ENCODE assay signal across 13 cellular contexts in the genomic region with DNA sequence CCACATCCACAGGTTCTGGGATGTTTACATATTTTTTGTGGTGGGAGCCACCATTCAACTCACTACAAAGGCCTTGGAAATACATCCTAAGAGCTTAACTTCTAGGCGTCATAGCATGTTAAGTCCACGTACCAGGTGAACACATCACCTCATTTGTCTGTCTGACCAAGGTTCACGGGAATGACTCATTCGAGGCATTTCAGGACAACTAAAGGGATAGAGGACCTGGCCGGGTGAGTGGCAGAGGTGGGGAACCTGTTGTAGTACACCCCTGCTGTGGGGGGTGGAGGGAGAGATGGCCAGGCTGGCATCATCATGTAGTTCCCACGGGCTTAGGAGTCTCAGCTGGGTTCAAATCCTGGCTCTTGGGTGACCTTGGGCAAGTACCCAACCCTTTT. TPM values are rescaled to one million over a fixed set of nuclear protein-coding genes. Genes with fewer than 3 reads are reported as not detected.
DNase-seq lines count a peak whose midpoint lies in the region; ATAC-seq and TF ChIP-seq lines count a peak whose summit lies in the region.
"Had no signal": no experiment of that assay in that cellular context is flagged by ENCODE, and none has a peak within 500 bp of the region (broad histone marks: within the 10 kb centered on the region; RNA-seq: fewer than 3 reads in every experiment).

No MANE protein-coding gene starts in this region.

- peaks cover 72% of the 10 kb centered on the region for H3K79me2 ChIP-seq in hepatocyte

- no peak for ATAC-seq in activated T-helper 17 cell treated with anti-CD3 and anti-CD28 coated beads, Interleukin-2, amount 50 U/mL, for 72 hours (replicated peaks)
- ATAC-seq in gastrocnemius medialis: no peak
- ATAC-seq in GM21723 (IDR thresholded peaks at IDR 0.05; ENCODE audit: unreplicated experiment): no peak

- H3K4me2 ChIP-seq in hepatocyte: no peak overlapping the region

- H3K4me1 Mint-ChIP-seq in activated T-helper 17 cell treated with anti-CD3 and anti-CD28 coated beads, Interleukin-2, amount 50 U/mL, for 72 hours: peaks cover 5% of the 10 kb centered on the region

- no peaks in the 10 kb centered on the region for H3K9me3 ChIP-seq in hepatocyte (ENCODE audit: low read depth)
- H3K9me3 ChIP-seq in gastrocnemius medialis: no peaks in the 10 kb centered on the region
- H3K9me3 ChIP-seq: BE2C had no signal

- no peak overlapping the region for H3K4me3 Mint-ChIP-seq in activated T-helper 17 cell treated with anti-CD3 and anti-CD28 coated beads, Interleukin-2, amount 50 U/mL, for 72 hours
- H3K4me3 Mint-ChIP-seq: H9 had no signal

- WGBS in hepatocyte (ENCODE audit: low lambda C conversion rate, missing lambda C conversion rate): 59% methylated on average over 6 of the region's 6 CpGs

- H3K36me3 ChIP-seq in hepatocyte (replicated peaks; ENCODE audit: insufficient read depth, low read depth) (no peaks in the 10 kb centered on the region), gastrocnemius medialis (no peaks in the 10 kb centered on the region)

- H3K9me2 ChIP-seq in hepatocyte (replicated peaks; ENCODE audit: insufficient read depth): no peaks in the 10 kb centered on the region

- no peaks in the 10 kb centered on the region for H3K9me3 Mint-ChIP-seq in activated T-helper 17 cell treated with anti-CD3 and anti-CD28 coated beads, Interleukin-2, amount 50 U/mL, for 72 hours
- H3K9me3 Mint-ChIP-seq: H9 had no signal

- in situ Hi-C loops in gastrocnemius medialis (cut with MboI; ENCODE audit: low sequenced_read_pairs in 4 of 4): no loop called here

- H3K36me3 Mint-ChIP-seq in activated T-helper 17 cell treated with anti-CD3 and anti-CD28 coated beads, Interleukin-2, amount 50 U/mL, for 72 hours (ENCODE audit: low read depth): peaks cover 15% of the 10 kb centered on the region

- H3K27ac ChIP-seq in hepatocyte: peak overlapping the region; percentile 95
- H3K27ac ChIP-seq in gastrocnemius medialis: peak overlapping the region; percentile 88 to 99 (median 93)
- no peak overlapping the region for H3K27ac ChIP-seq in substantia nigra (ENCODE audit: low read depth, low read length, poor library complexity, severe bottlenecking)

- TF ChIP-seq CTCF in hepatocyte (IDR thresholded peaks at IDR 0.05; ENCODE audit: poor library complexity): no peak
- TF ChIP-seq CTCF in gastrocnemius medialis (IDR thresholded peaks at IDR 0.05 in 4 of 5, conservative IDR thresholded peaks at IDR 0.05 in 1 of 5): no peak

- peaks cover 19% of the 10 kb centered on the region for H4K20me1 ChIP-seq in hepatocyte (ENCODE audit: insufficient read depth, poor library complexity, severe bottlenecking)

- H3K4me3 ChIP-seq in hepatocyte (no peak overlapping the region), gastrocnemius medialis (no peak overlapping the region)

- intact Hi-C loops in gastrocnemius medialis (cut with DNase I; ENCODE audit: low total_unique reads): no loop called here
- intact Hi-C loops in posterior vena cava (cut with DNase I): loop anchor here in 1 of 2 donors (5.0 kb wide), 1 partner anchor 48 kb away; no protein-coding TSS in a partner anchor

- DNase-seq in HuH-7 (ENCODE audit: low spot score): peak; percentile 40
- peak; percentile 75 for DNase-seq in hepatocyte (ENCODE audit: low spot score)
- DNase-seq in gastrocnemius medialis: peak in 1 of 2 donors; percentile 46
- no peak for DNase-seq in NCI-H1105 treated with DMSO at 0.1 percent for 48 hours (lab: John Stamatoyannopoulos, UW)
- no peak for DNase-seq in substantia nigra (lab: John Stamatoyannopoulos, UW)
- no peak for DNase-seq in posterior vena cava (ENCODE audit: low spot score)
- DNase-seq: activated CD4-positive, alpha-beta T cell treated with anti-CD3 and anti-CD28 coated beads, Interleukin-2, amount 50 U/mL, for 4 hours; BE2C; effector CD4-positive, alpha-beta T cell; H9; NCI-H69 had no signal

- H2AFZ ChIP-seq in hepatocyte: no peak overlapping the region

- peak overlapping the region; percentile 56 for H3K27ac Mint-ChIP-seq in activated T-helper 17 cell treated with anti-CD3 and anti-CD28 coated beads, Interleukin-2, amount 50 U/mL, for 72 hours

- TF ChIP-seq POLR2A in gastrocnemius medialis (IDR thresholded peaks at IDR 0.05): no peak

- H3K4me1 ChIP-seq in hepatocyte (ENCODE audit: insufficient read depth): peaks cover 43% of the 10 kb centered on the region
- H3K4me1 ChIP-seq in gastrocnemius medialis: peaks cover 69 to 72% of the 10 kb centered on the region in 2 donors

- H3K27me3 Mint-ChIP-seq in activated T-helper 17 cell treated with anti-CD3 and anti-CD28 coated beads, Interleukin-2, amount 50 U/mL, for 72 hours: no peaks in the 10 kb centered on the region

- H3K27me3 ChIP-seq in hepatocyte (no peaks in the 10 kb centered on the region), gastrocnemius medialis (no peaks in the 10 kb centered on the region)
- H3K27me3 ChIP-seq: BE2C had no signal

RNA-seq across cellular contexts. Expression of a gene that starts 51.5 kb away (rescaled TPM):
- total RNA-seq in activated T-helper 17 cell treated with anti-CD3 and anti-CD28 coated beads, Interleukin-2, amount 50 U/mL, for 72 hours: 10 to 100 TPM; 10.3 to 12.2 TPM
- total RNA-seq in hepatocyte (2.2 and 3.4 TPM in 2 replicates), gastrocnemius medialis (10 to 100 TPM in 3 of 4 donors, 1 to 10 TPM in 1; 8.4 to 35.2 (median 28.7) TPM), posterior vena cava (10 to 100 TPM; 12.0 to 15.4 TPM)
- 3.4 and 5.4 TPM in 2 replicates for polyA plus RNA-seq in hepatocyte

RNA-seq across cellular contexts. Expression of a gene that starts 52.8 kb away (rescaled TPM):
- total RNA-seq in activated T-helper 17 cell treated with anti-CD3 and anti-CD28 coated beads, Interleukin-2, amount 50 U/mL, for 72 hours: 1 to 10 TPM in 1 of 2 donors, under 1 TPM in 1; 0.35 to 8.2 TPM
- total RNA-seq in hepatocyte: 17.8 and 20.8 TPM in 2 replicates
- 104 and 120 TPM in 2 replicates for polyA plus RNA-seq in hepatocyte
- total RNA-seq in gastrocnemius medialis: 10 to 100 TPM; 10.9 to 46.6 (median 33.8) TPM
- 100 to 1,000 TPM; 217 to 235 TPM for total RNA-seq in posterior vena cava

Comparison
In these comparisons a context has a peak if more than half of its experiments do, and no peak if none do; other contexts are left out.
1. DNase-seq: peak in HuH-7 (single experiment) and hepatocyte (single experiment); none in NCI-H1105 treated with DMSO at 0.1 percent for 48 hours (single experiment), substantia nigra (0 of 49) and posterior vena cava (single experiment).